In genomic region chr13:24512208-24513068, GRCh38 we compare ENCODE assay signal across 1 cellular context.
TF ChIP-seq lines count a peak whose summit lies in the region.

Gene PARP4, minus strand, starts transcription at chr13:24512778. Its CDS starts 9,002 bp downstream, at chr13:24503776.

TF ChIP-seq in GM12878, 131 proteins besides CTCF, POLR2A, EP300 and RAD21 (continued from another document and continues in another):
- TF ChIP-seq ZNF592 (IDR thresholded peaks at IDR 0.05), result no peak
- TF ChIP-seq FOXK2 (IDR thresholded peaks at IDR 0.05), result no peak
- peak; percentile 19; the same call in 1 of the 2 replicates for TF ChIP-seq MTA2 (IDR thresholded peaks at IDR 0.05; ENCODE audit: low read depth)
- TF ChIP-seq IRF4 (IDR thresholded peaks at IDR 0.05; ENCODE audit: low read depth, low read length), result no peak
- TF ChIP-seq, protein P1, sequence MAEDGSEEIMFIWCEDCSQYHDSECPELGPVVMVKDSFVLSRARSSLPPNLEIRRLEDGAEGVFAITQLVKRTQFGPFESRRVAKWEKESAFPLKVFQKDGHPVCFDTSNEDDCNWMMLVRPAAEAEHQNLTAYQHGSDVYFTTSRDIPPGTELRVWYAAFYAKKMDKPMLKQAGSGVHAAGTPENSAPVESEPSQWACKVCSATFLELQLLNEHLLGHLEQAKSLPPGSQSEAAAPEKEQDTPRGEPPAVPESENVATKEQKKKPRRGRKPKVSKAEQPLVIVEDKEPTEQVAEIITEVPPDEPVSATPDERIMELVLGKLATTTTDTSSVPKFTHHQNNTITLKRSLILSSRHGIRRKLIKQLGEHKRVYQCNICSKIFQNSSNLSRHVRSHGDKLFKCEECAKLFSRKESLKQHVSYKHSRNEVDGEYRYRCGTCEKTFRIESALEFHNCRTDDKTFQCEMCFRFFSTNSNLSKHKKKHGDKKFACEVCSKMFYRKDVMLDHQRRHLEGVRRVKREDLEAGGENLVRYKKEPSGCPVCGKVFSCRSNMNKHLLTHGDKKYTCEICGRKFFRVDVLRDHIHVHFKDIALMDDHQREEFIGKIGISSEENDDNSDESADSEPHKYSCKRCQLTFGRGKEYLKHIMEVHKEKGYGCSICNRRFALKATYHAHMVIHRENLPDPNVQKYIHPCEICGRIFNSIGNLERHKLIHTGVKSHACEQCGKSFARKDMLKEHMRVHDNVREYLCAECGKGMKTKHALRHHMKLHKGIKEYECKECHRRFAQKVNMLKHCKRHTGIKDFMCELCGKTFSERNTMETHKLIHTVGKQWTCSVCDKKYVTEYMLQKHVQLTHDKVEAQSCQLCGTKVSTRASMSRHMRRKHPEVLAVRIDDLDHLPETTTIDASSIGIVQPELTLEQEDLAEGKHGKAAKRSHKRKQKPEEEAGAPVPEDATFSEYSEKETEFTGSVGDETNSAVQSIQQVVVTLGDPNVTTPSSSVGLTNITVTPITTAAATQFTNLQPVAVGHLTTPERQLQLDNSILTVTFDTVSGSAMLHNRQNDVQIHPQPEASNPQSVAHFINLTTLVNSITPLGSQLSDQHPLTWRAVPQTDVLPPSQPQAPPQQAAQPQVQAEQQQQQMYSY (CRISPR knock-in tag; IDR thresholded peaks at IDR 0.05), result no peak
- TF ChIP-seq DPF2 (IDR thresholded peaks at IDR 0.05), result peak; percentile 82
- TF ChIP-seq CREB1 (IDR thresholded peaks at IDR 0.05; ENCODE audit: low read depth), result no peak
- TF ChIP-seq SMC3 (IDR thresholded peaks at IDR 0.05; ENCODE audit: borderline replicate concordance, low read length), result no peak
- TF ChIP-seq ZNF384 (IDR thresholded peaks at IDR 0.05; ENCODE audit: borderline replicate concordance, low read depth, low read length), result no peak
- peak; percentile 74; the same call in 1 of the 2 replicates for TF ChIP-seq SMARCA5 (IDR thresholded peaks at IDR 0.05)
- TF ChIP-seq E4F1 (IDR thresholded peaks at IDR 0.05; ENCODE audit: borderline replicate concordance, partially characterized antibody), result peak; percentile 60
- TF ChIP-seq RBBP5 (conservative IDR thresholded peaks at IDR 0.05), result 0 out of 2 replicates have a peak, but pooled peaks have one; percentile 20
- no peak; the same call in 1 of the 2 replicates for TF ChIP-seq ZNF207 (IDR thresholded peaks at IDR 0.05; ENCODE audit: borderline replicate concordance)
- peak; percentile 91 for TF ChIP-seq IKZF1 (conservative IDR thresholded peaks at IDR 0.05)
- TF ChIP-seq PAX5 (IDR thresholded peaks at IDR 0.05; ENCODE audit: borderline replicate concordance, low read depth, low read length), result 0 out of 2 replicates have a peak, but pooled peaks have one; percentile 34
- TF ChIP-seq YY1 (IDR thresholded peaks at IDR 0.05; ENCODE audit: low read depth, low read length), result peak; percentile 54
- no peak for TF ChIP-seq CEBPB (IDR thresholded peaks at IDR 0.05; ENCODE audit: borderline replicate concordance in 1 of 2, low read depth in 2 of 2, low read length in 2 of 2)
- TF ChIP-seq, protein P2, sequence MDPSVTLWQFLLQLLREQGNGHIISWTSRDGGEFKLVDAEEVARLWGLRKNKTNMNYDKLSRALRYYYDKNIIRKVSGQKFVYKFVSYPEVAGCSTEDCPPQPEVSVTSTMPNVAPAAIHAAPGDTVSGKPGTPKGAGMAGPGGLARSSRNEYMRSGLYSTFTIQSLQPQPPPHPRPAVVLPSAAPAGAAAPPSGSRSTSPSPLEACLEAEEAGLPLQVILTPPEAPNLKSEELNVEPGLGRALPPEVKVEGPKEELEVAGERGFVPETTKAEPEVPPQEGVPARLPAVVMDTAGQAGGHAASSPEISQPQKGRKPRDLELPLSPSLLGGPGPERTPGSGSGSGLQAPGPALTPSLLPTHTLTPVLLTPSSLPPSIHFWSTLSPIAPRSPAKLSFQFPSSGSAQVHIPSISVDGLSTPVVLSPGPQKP (IDR thresholded peaks at IDR 0.05; ENCODE audit: low read depth, low read length), result no peak; the same call in none of the 2 replicates
- TF ChIP-seq BACH1 (IDR thresholded peaks at IDR 0.05; ENCODE audit: borderline replicate concordance), result peak; percentile 73; the same call in 1 of the 2 replicates
- TF ChIP-seq POLR2AphosphoS5 (IDR thresholded peaks at IDR 0.05; ENCODE audit: low read length), result peak; percentile 91
- no peak for TF ChIP-seq ZBED1 (IDR thresholded peaks at IDR 0.05; ENCODE audit: borderline replicate concordance)
- no peak for TF ChIP-seq JUND (IDR thresholded peaks at IDR 0.05; ENCODE audit: low read depth, low read length)
- no peak for TF ChIP-seq ETV6 (conservative IDR thresholded peaks at IDR 0.05 in 1 of 2, IDR thresholded peaks at IDR 0.05 in 1 of 2; ENCODE audit: borderline replicate concordance in 1 of 2, low read depth in 1 of 2)
- TF ChIP-seq GABPA (IDR thresholded peaks at IDR 0.05; ENCODE audit: low read depth), result peak; percentile 79; the same call in 1 of the 2 replicates
- no peak for TF ChIP-seq ZNF274 (IDR thresholded peaks at IDR 0.05; ENCODE audit: insufficient read depth, insufficient read length)
- peak; percentile 35 for TF ChIP-seq MEF2B (IDR thresholded peaks at IDR 0.05; ENCODE audit: partially characterized antibody, poor library complexity, severe bottlenecking)
- no peak for TF ChIP-seq PAX8 (IDR thresholded peaks at IDR 0.05)
- no peak for TF ChIP-seq BCLAF1 (IDR thresholded peaks at IDR 0.05)
- TF ChIP-seq ZNF687 (IDR thresholded peaks at IDR 0.05), result peak; percentile 28; the same call in 1 of the 2 replicates
- TF ChIP-seq TBL1XR1 (IDR thresholded peaks at IDR 0.05; ENCODE audit: low read depth, low read length), result no peak
- no peak for TF ChIP-seq BCL11A (IDR thresholded peaks at IDR 0.05; ENCODE audit: low read depth, low read length)
- TF ChIP-seq ZZZ3 (IDR thresholded peaks at IDR 0.05; ENCODE audit: control insufficient read depth, insufficient read length, low read depth), result no peak
- peak; percentile 46; the same call in 1 of the 2 replicates for TF ChIP-seq EED (IDR thresholded peaks at IDR 0.05; ENCODE audit: low read depth)
- TF ChIP-seq RUNX3 (IDR thresholded peaks at IDR 0.05; ENCODE audit: low read length), result peak; percentile 71
- 0 out of 2 replicates have a peak, but pooled peaks have one; percentile 60 for TF ChIP-seq NBN (IDR thresholded peaks at IDR 0.05)
- TF ChIP-seq MTA3 (IDR thresholded peaks at IDR 0.05; ENCODE audit: borderline replicate concordance, low read length), result no peak; the same call in 1 of the 2 replicates
- TF ChIP-seq, protein P3, sequence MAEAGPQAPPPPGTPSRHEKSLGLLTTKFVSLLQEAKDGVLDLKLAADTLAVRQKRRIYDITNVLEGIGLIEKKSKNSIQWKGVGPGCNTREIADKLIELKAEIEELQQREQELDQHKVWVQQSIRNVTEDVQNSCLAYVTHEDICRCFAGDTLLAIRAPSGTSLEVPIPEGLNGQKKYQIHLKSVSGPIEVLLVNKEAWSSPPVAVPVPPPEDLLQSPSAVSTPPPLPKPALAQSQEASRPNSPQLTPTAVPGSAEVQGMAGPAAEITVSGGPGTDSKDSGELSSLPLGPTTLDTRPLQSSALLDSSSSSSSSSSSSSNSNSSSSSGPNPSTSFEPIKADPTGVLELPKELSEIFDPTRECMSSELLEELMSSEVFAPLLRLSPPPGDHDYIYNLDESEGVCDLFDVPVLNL (IDR thresholded peaks at IDR 0.05; ENCODE audit: low read depth, low read length), result no peak
- no peak for TF ChIP-seq JUNB (IDR thresholded peaks at IDR 0.05)
- TF ChIP-seq LARP7 (IDR thresholded peaks at IDR 0.05), result peak; percentile 78
- TF ChIP-seq MLLT1 (IDR thresholded peaks at IDR 0.05), result peak; percentile 69; the same call in 1 of the 2 replicates
